8 cellular contexts compared by ENCODE assay signal in genomic region chr1:43945898-43946243, GRCh38. TPM values are rescaled to one million over a fixed set of nuclear protein-coding genes. Genes with fewer than 3 reads are reported as not detected.
A peak's percentile ranks its signal among the peaks of the same experiment; 100 is the strongest.
DNase-seq lines count a peak whose midpoint lies in the region; ATAC-seq and TF ChIP-seq lines count a peak whose summit lies in the region.

No MANE protein-coding gene starts in this region.

- no peaks in the 10 kb centered on the region for H3K9me3 ChIP-seq in RWPE2 (ENCODE audit: severe bottlenecking)
- no peaks in the 10 kb centered on the region for H3K9me3 ChIP-seq in esophagus squamous epithelium
- H3K9me3 ChIP-seq in psoas muscle: no peaks in the 10 kb centered on the region

- WGBS in esophagus squamous epithelium, 2 donors: 0% methylated on average over 2 of the region's 2 CpGs
- 2 to 3% (median 3%) methylated on average over 2 of the region's 2 CpGs for WGBS in psoas muscle, 3 donors

- DNase-seq in RWPE2 (ENCODE audit: low spot score) (no peak), esophagus squamous epithelium (lab: John Stamatoyannopoulos, UW) (no peak), psoas muscle (no peak), cerebellar nuclear complex (lab: John Stamatoyannopoulos, UW) (no peak)
- DNase-seq in activated CD4-positive, CD25-positive, alpha-beta regulatory T cell (lab: John Stamatoyannopoulos, UW): no peak

- H3K27ac ChIP-seq in RWPE2 (ENCODE audit: poor library complexity, severe bottlenecking) (peak overlapping the region; percentile 60), esophagus squamous epithelium (peak overlapping the region; percentile 95 to 98 (median 98)), psoas muscle (peak overlapping the region; percentile 99)

- peaks cover 8% of the 10 kb centered on the region for H3K4me1 ChIP-seq in RWPE2 (ENCODE audit: insufficient read depth, poor library complexity, severe bottlenecking)
- peaks cover 27 to 46% (median 30%) of the 10 kb centered on the region in 3 donors for H3K4me1 ChIP-seq in esophagus squamous epithelium
- peaks cover 41% of the 10 kb centered on the region for H3K4me1 ChIP-seq in psoas muscle

- H3K27me3 ChIP-seq in RWPE2 (ENCODE audit: insufficient read depth, poor library complexity, severe bottlenecking): no peaks in the 10 kb centered on the region
- H3K27me3 ChIP-seq in esophagus squamous epithelium: no peaks in the 10 kb centered on the region
- no peaks in the 10 kb centered on the region for H3K27me3 ChIP-seq in psoas muscle (ENCODE audit: insufficient read depth in 3 of 3, low read length in 2 of 3)

- no peak for TF ChIP-seq POLR2A in esophagus squamous epithelium (IDR thresholded peaks at IDR 0.05)

- TF ChIP-seq CTCF in RWPE2 (IDR thresholded peaks at IDR 0.05; ENCODE audit: poor library complexity, severe bottlenecking) (no peak), esophagus squamous epithelium (IDR thresholded peaks at IDR 0.05) (no peak), psoas muscle (IDR thresholded peaks at IDR 0.05) (no peak)

- intact Hi-C loops in esophagus squamous epithelium (cut with DNase I): loop anchor here (10.0 kb wide), 1 partner anchor 89 kb away; the partner anchor contains the start of gene SLC6A9
- intact Hi-C loops in psoas muscle (cut with DNase I): loop anchor here in 1 of 2 donors (10.0 kb wide), 1 partner anchor 411 kb away; the partner anchor contains the start of gene PTPRF

- ATAC-seq in RWPE2 (ENCODE audit: low read depth) (no peak), psoas muscle (no peak), HG02623 (IDR thresholded peaks at IDR 0.05; ENCODE audit: unreplicated experiment) (no peak), HG03520 (IDR thresholded peaks at IDR 0.05; ENCODE audit: unreplicated experiment) (no peak)

- H3K4me3 ChIP-seq in GM08714 (ENCODE audit: low read length) (peak overlapping the region; percentile 70), RWPE2 (ENCODE audit: severe bottlenecking) (peak overlapping the region; percentile 50), esophagus squamous epithelium (peak overlapping the region; percentile 69 to 89 (median 79)), psoas muscle (peak overlapping the region; percentile 79)

- H3K36me3 ChIP-seq in RWPE2 (ENCODE audit: low read depth) (0 out of 2 replicates have a peak, but pooled peaks cover 4% of the 10 kb centered on the region), esophagus squamous epithelium (peaks cover 0 to 18% (median 5%) of the 10 kb centered on the region in 3 donors), psoas muscle (ENCODE audit: insufficient read depth in 1 of 2, low read depth in 1 of 2) (peaks cover 0 to 16% of the 10 kb centered on the region in 2 donors)

RNA-seq across cellular contexts. Expression of gene IPO13, which starts 0.9 kb away (rescaled TPM):
- total RNA-seq in esophagus squamous epithelium: 10 to 100 TPM; 19.3 to 32.4 (median 20.5) TPM
- 100 to 1,000 TPM in 3 of 4 donors, 10 to 100 TPM in 1; 92.4 to 140 (median 108) TPM for total RNA-seq in psoas muscle
- polyA plus RNA-seq in psoas muscle: 10 to 100 TPM; 26.8 to 93.0 (median 41.5) TPM

RNA-seq across cellular contexts. Expression of gene ARTN, which starts 12.3 kb away (rescaled TPM):
- total RNA-seq in esophagus squamous epithelium (10 to 100 TPM in 1 of 4 donors, 1 to 10 TPM in 2, under 1 TPM in 1; 0.68 to 12.9 (median 4.0) TPM), psoas muscle (under 1 TPM in 3 of 4 donors, not detected in 1; 0.42 to 0.79 (median 0.71) TPM)
- polyA plus RNA-seq in psoas muscle: under 1 TPM; 0.05 to 0.44 (median 0.06) TPM

RNA-seq across cellular contexts. Expression of gene DPH2, which starts 23.9 kb away (rescaled TPM):
- total RNA-seq in esophagus squamous epithelium (10 to 100 TPM; 14.0 to 34.6 (median 27.7) TPM), psoas muscle (10 to 100 TPM; 37.8 to 62.9 (median 44.3) TPM)
- 100 to 1,000 TPM in 1 of 3 donors, 10 to 100 TPM in 2; 53.7 to 123 (median 87.6) TPM for polyA plus RNA-seq in psoas muscle

RNA-seq across cellular contexts. Expression of gene ATP6V0B, which starts 28.9 kb away (rescaled TPM):
- total RNA-seq in esophagus squamous epithelium (100 to 1,000 TPM in 3 of 4 donors, 10 to 100 TPM in 1; 70.1 to 169 (median 135) TPM), psoas muscle (100 to 1,000 TPM in 3 of 4 donors, 10 to 100 TPM in 1; 87.9 to 133 (median 106) TPM)
- polyA plus RNA-seq in psoas muscle: 100 to 1,000 TPM; 159 to 260 (median 236) TPM

RNA-seq across cellular contexts. Expression of gene B4GALT2, which starts 33.1 kb away (rescaled TPM):
- total RNA-seq in esophagus squamous epithelium (10 to 100 TPM; 38.9 to 59.3 (median 48.3) TPM), psoas muscle (10 to 100 TPM; 33.5 to 54.9 (median 50.7) TPM)
- 10 to 100 TPM; 57.1 to 81.0 (median 60.2) TPM for polyA plus RNA-seq in psoas muscle
